Comparison of ENCODE assay signal across 9 cellular contexts in genomic region chr19:13441810-13442512, GRCh38.
DNase-seq lines count a peak whose midpoint lies in the region; ATAC-seq, FAIRE-seq and TF ChIP-seq lines count a peak whose summit lies in the region.
"Had no signal": no experiment of that assay in that cellular context is flagged by ENCODE, and none has a peak within 500 bp of the region (broad histone marks: within the 10 kb centered on the region; RNA-seq: fewer than 3 reads in every experiment).

No MANE protein-coding gene starts in this region.

- no peak overlapping the region for H3K4me3 ChIP-seq in small intestine (ENCODE audit: low read depth in 1 of 2, low read length in 2 of 2)

- POLR2A ChIA-PET in WTC11 (lab: Charles Lee), result interaction anchor here (0.5 to 0.9 kb wide), 3 partner anchors 8 to 20 kb away, joined by 3 to 6 read pairs (median 3); no protein-coding TSS in a partner anchor

- ATAC-seq in left cardiac atrium (no peak), Right ventricle myocardium inferior (no peak), WTC11 (peak; percentile 76), HG02852 (IDR thresholded peaks at IDR 0.05; ENCODE audit: unreplicated experiment) (no peak)

- 41 to 48% (median 41%) methylated on average over 10 of the region's 10 CpGs for WGBS in small intestine, 3 donors

- H3K27me3 ChIP-seq in small intestine (ENCODE audit: control insufficient read depth in 2 of 2, insufficient read depth in 2 of 2, low read length in 2 of 2), result no peaks in the 10 kb centered on the region

- TF ChIP-seq CTCF in WTC11 (IDR thresholded peaks at IDR 0.05), result no peak
- TF ChIP-seq CTCF in D721Med (IDR thresholded peaks at IDR 0.05; ENCODE audit: insufficient read depth, missing control alignments), result no peak

- no peak for FAIRE-seq in small intestine (lab: Jason Lieb, UNC)
- no peak for FAIRE-seq in D721Med (lab: Jason Lieb, UNC)

- H3K27ac Mint-ChIP-seq in WTC11, result no peak overlapping the region
- H3K27ac Mint-ChIP-seq: B cell had no signal

- intact Hi-C loops in left cardiac atrium (cut with DNase I) (no loop called here), Right ventricle myocardium inferior (cut with DNase I) (no loop called here)

- H3K4me1 ChIP-seq in small intestine (ENCODE audit: control insufficient read depth in 2 of 2, insufficient read depth in 1 of 2, low read depth in 1 of 2, low read length in 1 of 2), result no peaks in the 10 kb centered on the region

- H3K9me3 ChIP-seq in small intestine (ENCODE audit: control insufficient read depth, low read depth), result no peaks in the 10 kb centered on the region

- CTCF ChIA-PET in WTC11 (lab: Charles Lee), result interaction anchor here (0.9 to 1.9 kb wide), 8 partner anchors 8 to 279 kb away, joined by 3 to 9 read pairs (median 6); partner anchors contain the start of gene CACNA1A

- peaks cover 8% of the 10 kb centered on the region; the same call in 1 of the 2 replicates for H3K9me3 Mint-ChIP-seq in WTC11

- H3K4me3 Mint-ChIP-seq in WTC11, result no peak overlapping the region
- H3K4me3 Mint-ChIP-seq: B cell had no signal

- no peaks in the 10 kb centered on the region for H3K4me1 Mint-ChIP-seq in WTC11
- H3K4me1 Mint-ChIP-seq: B cell had no signal

- peaks cover 4% of the 10 kb centered on the region; the same call in 1 of the 2 replicates for H3K36me3 Mint-ChIP-seq in WTC11

- no peak overlapping the region for H3K27ac ChIP-seq in small intestine (ENCODE audit: low read depth in 1 of 2, low read length in 1 of 2)

- H3K27me3 Mint-ChIP-seq in WTC11 (ENCODE audit: low read depth), result no peaks in the 10 kb centered on the region

- no peaks in the 10 kb centered on the region for H3K36me3 ChIP-seq in small intestine (ENCODE audit: control insufficient read depth in 2 of 2, insufficient read depth in 2 of 2, low read length in 2 of 2)

- peak; percentile 35 for DNase-seq in left cardiac atrium
- DNase-seq in Right ventricle myocardium inferior (ENCODE audit: missing footprints), result no peak
- DNase-seq in WTC11 (ENCODE audit: low spot score), result peak; percentile 84
- peak; percentile 78 for DNase-seq in ecto neural progenitor cell (ENCODE audit: low spot score)
- DNase-seq in small intestine, result peak; percentile 8
- DNase-seq in D721Med (ENCODE audit: insufficient read length, low spot score), result no peak
- DNase-seq in NCI-H345 treated with DMSO at 0.1 percent for 48 hours (lab: John Stamatoyannopoulos, UW; ENCODE audit: unreplicated experiment), result no peak

TF ChIP-seq in WTC11, 78 proteins besides CTCF, POLR2A, EP300 and RAD21 (continues in another document):
- TF ChIP-seq GTF2I (CRISPR knock-in tag; conservative IDR thresholded peaks at IDR 0.05) (no peak), E2F4 (CRISPR knock-in tag; IDR thresholded peaks at IDR 0.05; ENCODE audit: borderline replicate concordance, low read depth) (0 out of 2 replicates have a peak, but pooled peaks have one; percentile 41), E2F5 (CRISPR knock-in tag; IDR thresholded peaks at IDR 0.05) (peak; percentile 28; the same call in 1 of the 2 replicates), ELF4 (CRISPR knock-in tag; IDR thresholded peaks at IDR 0.05; ENCODE audit: low read depth) (no peak), ARID4B (CRISPR knock-in tag; IDR thresholded peaks at IDR 0.05; ENCODE audit: borderline replicate concordance) (peak; percentile 95), TP53 (CRISPR knock-in tag; IDR thresholded peaks at IDR 0.05) (no peak), CREB1 (CRISPR knock-in tag; IDR thresholded peaks at IDR 0.05) (0 out of 2 replicates have a peak, but pooled peaks have one; percentile 54), MLX (CRISPR knock-in tag; IDR thresholded peaks at IDR 0.05) (no peak), OVOL2 (CRISPR knock-in tag; IDR thresholded peaks at IDR 0.05; ENCODE audit: borderline replicate concordance) (no peak), AFF4 (CRISPR knock-in tag; IDR thresholded peaks at IDR 0.05; ENCODE audit: borderline replicate concordance) (no peak), CREM (CRISPR knock-in tag; IDR thresholded peaks at IDR 0.05) (0 out of 2 replicates have a peak, but pooled peaks have one; percentile 43), GRHL2 (CRISPR knock-in tag; IDR thresholded peaks at IDR 0.05; ENCODE audit: insufficient replicate concordance, severe bottlenecking) (no peak)

Comparison
In these comparisons a context has a peak if more than half of its experiments do, and no peak if none do; other contexts are left out.
1. DNase-seq: peak in left cardiac atrium (single experiment), WTC11 (single experiment), ecto neural progenitor cell (single experiment) and small intestine (single experiment); none in Right ventricle myocardium inferior (single experiment), D721Med (single experiment) and NCI-H345 treated with DMSO at 0.1 percent for 48 hours (single experiment).